In genomic region chr7:132049462-132050304, GRCh38 we compare ENCODE assay signal across 8 cellular contexts.
DNase-seq lines count a peak whose midpoint lies in the region; ATAC-seq, FAIRE-seq and TF ChIP-seq lines count a peak whose summit lies in the region.

No MANE protein-coding gene starts in this region.

- TF ChIP-seq CTCF in GM12864 (IDR thresholded peaks at IDR 0.05; ENCODE audit: low read depth, low read length, missing control alignments): peak; percentile 73
- peak; percentile 55 to 66 for TF ChIP-seq CTCF in fibroblast of lung (conservative IDR thresholded peaks at IDR 0.05 in 1 of 2, IDR thresholded peaks at IDR 0.05 in 1 of 2; ENCODE audit: low read depth in 1 of 2, low read length in 2 of 2)

- H3K36me3 ChIP-seq in fibroblast of lung (ENCODE audit: control insufficient read depth, insufficient read depth, low read length): no peaks in the 10 kb centered on the region

- H3K27me3 ChIP-seq in fibroblast of lung (ENCODE audit: control insufficient read depth, insufficient read depth, low read length): peaks cover 2% of the 10 kb centered on the region

- no peak overlapping the region for H3K9ac ChIP-seq in fibroblast of lung (ENCODE audit: insufficient read depth, low read length)

- H3K27ac ChIP-seq in fibroblast of lung (ENCODE audit: insufficient read depth, low read length): no peak overlapping the region

- no peak overlapping the region for H2AFZ ChIP-seq in fibroblast of lung (ENCODE audit: low read length)

- no peak overlapping the region for H3K4me3 ChIP-seq in GM12864 (ENCODE audit: low read depth, low read length)
- no peak overlapping the region for H3K4me3 ChIP-seq in fibroblast of lung (replicated peaks in 1 of 4; ENCODE audit: control extremely low read depth in 1 of 4, insufficient read depth in 1 of 4, low read depth in 3 of 4, low read length in 4 of 4)

- FAIRE-seq in A204.1 (lab: Jason Lieb, UNC): peak; percentile 3

- H4K20me1 ChIP-seq in fibroblast of lung (ENCODE audit: control insufficient read depth, extremely low read depth, insufficient read depth, low read length): no peaks in the 10 kb centered on the region

- no peaks in the 10 kb centered on the region for H3K79me2 ChIP-seq in fibroblast of lung (ENCODE audit: control insufficient read depth, insufficient read depth, low read length)

- H3K9me3 ChIP-seq in fibroblast of lung (ENCODE audit: control insufficient read depth, insufficient read depth, low read depth, low read length): no peaks in the 10 kb centered on the region

- H3K4me2 ChIP-seq in fibroblast of lung (ENCODE audit: extremely low read depth, insufficient read depth, low read length): no peak overlapping the region

- DNase-seq in GM12864 (ENCODE audit: low read depth): no peak
- peak; percentile 42 for DNase-seq in RPMI7951 (ENCODE audit: low read depth)
- peak in 1 of 2 donors; percentile 25 for DNase-seq in fibroblast of lung (ENCODE audit: low read depth in 2 of 2)
- peak; percentile 26 to 51 for DNase-seq in stimulated activated CD4-positive, alpha-beta T cell treated with anti-CD3 and anti-CD28 coated beads, Interleukin-2, amount 100 ng/mL, for 24 hours
- no peak for DNase-seq in activated CD4-positive, CD25-positive, alpha-beta regulatory T cell (lab: John Stamatoyannopoulos, UW)

- H3K4me1 ChIP-seq in fibroblast of lung (ENCODE audit: control insufficient read depth, extremely low read depth, insufficient read depth, low read length): no peaks in the 10 kb centered on the region

- ATAC-seq in GM21717 (IDR thresholded peaks at IDR 0.05; ENCODE audit: unreplicated experiment): no peak
- no peak for ATAC-seq in HG02642 (IDR thresholded peaks at IDR 0.05; ENCODE audit: poor library complexity, unreplicated experiment)

Comparison
In these comparisons a context has a peak if more than half of its experiments do, and no peak if none do; other contexts are left out.
1. DNase-seq: peak in RPMI7951 (single experiment) and stimulated activated CD4-positive, alpha-beta T cell treated with anti-CD3 and anti-CD28 coated beads, Interleukin-2, amount 100 ng/mL, for 24 hours (2 of 2); none in GM12864 (single experiment) and activated CD4-positive, CD25-positive, alpha-beta regulatory T cell (0 of 4).